10 cellular contexts compared by ENCODE assay signal in the genomic region with DNA sequence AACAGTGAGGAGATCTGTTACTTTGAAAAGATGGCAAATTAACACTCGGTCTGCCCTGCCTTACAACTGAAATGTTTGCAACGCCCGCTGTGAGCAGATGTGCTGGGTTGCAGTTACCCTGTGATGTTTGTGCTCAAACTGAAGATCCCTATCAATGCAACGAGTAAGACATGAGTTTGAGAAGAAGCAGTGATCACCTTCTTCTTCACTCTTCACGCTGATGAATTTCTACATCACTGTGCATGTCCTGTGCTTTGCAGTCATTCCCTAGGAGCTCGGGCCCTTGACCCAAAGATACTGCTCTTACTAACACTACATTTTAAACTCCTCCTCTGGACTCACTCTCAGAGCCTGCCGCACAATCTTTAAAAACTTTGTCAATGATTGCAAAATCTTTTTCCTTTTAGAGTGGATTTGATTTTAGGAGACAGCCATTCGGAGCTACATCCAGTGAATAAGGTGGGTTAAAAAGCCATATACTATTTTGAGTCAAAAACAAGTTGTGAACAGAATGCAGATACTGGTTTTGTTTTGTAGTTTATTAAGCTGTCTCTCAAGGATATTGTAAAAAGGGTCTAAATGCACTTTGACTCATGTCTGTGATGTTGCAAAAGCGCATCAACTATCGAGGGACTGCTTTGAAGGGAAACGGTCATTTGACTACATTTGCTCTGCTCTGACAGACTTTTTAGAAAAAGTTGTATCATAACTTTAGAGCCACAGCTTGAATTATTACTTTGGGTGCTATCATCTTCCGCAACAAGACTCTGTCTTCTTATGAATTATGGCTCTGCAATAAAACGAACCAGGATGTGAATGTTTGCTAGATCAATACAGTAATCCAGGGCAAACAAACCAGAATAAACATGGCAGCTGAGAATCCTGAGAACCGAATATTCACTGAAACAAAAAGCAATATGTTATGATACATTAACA. TPM values are rescaled to one million over a fixed set of nuclear protein-coding genes. Genes with fewer than 3 reads are reported as not detected.
A peak's percentile ranks its signal among the peaks of the same experiment; 100 is the strongest.
DNase-seq lines count a peak whose midpoint lies in the region; ATAC-seq and TF ChIP-seq lines count a peak whose summit lies in the region.
"Had no signal": no experiment of that assay in that cellular context is flagged by ENCODE, and none has a peak within 500 bp of the region (broad histone marks: within the 10 kb centered on the region; RNA-seq: fewer than 3 reads in every experiment).

No MANE protein-coding gene starts in this region.

- H3K27ac ChIP-seq in CD4-positive, alpha-beta T cell (ENCODE audit: low read depth, low read length) = peak overlapping the region; percentile 99
- H3K27ac ChIP-seq in ascending aorta = no peak overlapping the region

- no peaks in the 10 kb centered on the region for H3K9me3 Mint-ChIP-seq in CD4-positive, alpha-beta T cell

- H3K36me3 Mint-ChIP-seq in CD4-positive, alpha-beta T cell (ENCODE audit: low read depth) = peaks cover 15% of the 10 kb centered on the region

- H3K27ac Mint-ChIP-seq in CD4-positive, alpha-beta T cell = peak overlapping the region; percentile 99

- peaks cover 82% of the 10 kb centered on the region for H3K4me1 Mint-ChIP-seq in CD4-positive, alpha-beta T cell (ENCODE audit: low read depth)

- peak overlapping the region; percentile 94 for H3K4me3 Mint-ChIP-seq in CD4-positive, alpha-beta T cell

- H3K4me3 ChIP-seq in LNCaP clone FGC (ENCODE audit: low read depth, low read length) = peak overlapping the region; percentile 27
- no peak overlapping the region for H3K4me3 ChIP-seq in ascending aorta
- no peak overlapping the region for H3K4me3 ChIP-seq in BE2C (ENCODE audit: low read depth, low read length)
- H3K4me3 ChIP-seq: MG63 had no signal

- CTCF ChIA-PET in CD4-positive, alpha-beta T cell (lab: Charles Lee) = interaction anchor here (0.5 to 3.5 kb wide), 6 partner anchors 33 to 135 kb away, joined by 3 to 19 read pairs (median 4); no protein-coding TSS in a partner anchor

- H3K4me1 ChIP-seq in ascending aorta (no peaks in the 10 kb centered on the region), BE2C (no peaks in the 10 kb centered on the region)

- H3K27me3 ChIP-seq in CD4-positive, alpha-beta T cell (ENCODE audit: control insufficient read depth, insufficient read depth, low read length) = no peaks in the 10 kb centered on the region
- no peaks in the 10 kb centered on the region for H3K27me3 ChIP-seq in ascending aorta
- H3K27me3 ChIP-seq in BE2C = no peaks in the 10 kb centered on the region
- H3K27me3 ChIP-seq: MG63 had no signal

- POLR2A ChIA-PET in CD4-positive, alpha-beta T cell (lab: Charles Lee) = interaction anchor here (0.6 to 11.6 kb wide), 25 partner anchors 9 to 664 kb away, joined by 3 to 156 read pairs (median 5); partner anchors contain the start of genes N4BP2, UBE2K and UGDH

- peak; percentile 43 for ATAC-seq in CD4-positive, alpha-beta T cell (ENCODE audit: poor library complexity)
- ATAC-seq in HG03565 (IDR thresholded peaks at IDR 0.05; ENCODE audit: unreplicated experiment) (no peak), HG03108 (IDR thresholded peaks at IDR 0.05; ENCODE audit: unreplicated experiment) (no peak)

- H3K9me3 ChIP-seq in CD4-positive, alpha-beta T cell (ENCODE audit: control insufficient read depth, low read length) = no peaks in the 10 kb centered on the region
- no peaks in the 10 kb centered on the region for H3K9me3 ChIP-seq in ascending aorta
- H3K9me3 ChIP-seq in BE2C = no peaks in the 10 kb centered on the region
- H3K9me3 ChIP-seq: MG63 had no signal

- TF ChIP-seq CTCF in CD4-positive, alpha-beta T cell (IDR thresholded peaks at IDR 0.05) = no peak
- no peak for TF ChIP-seq CTCF in LNCaP clone FGC (IDR thresholded peaks at IDR 0.05; ENCODE audit: control insufficient read depth, extremely low read depth, insufficient read depth)
- no peak for TF ChIP-seq CTCF in ascending aorta (IDR thresholded peaks at IDR 0.05)
- no peak for TF ChIP-seq CTCF in BE2C (IDR thresholded peaks at IDR 0.05; ENCODE audit: low read depth, low read length)

- DNase-seq in CD4-positive, alpha-beta T cell = peak in 3 of 10 experiments; percentile 32 to 47 (median 40)
- DNase-seq in LNCaP clone FGC (ENCODE audit: low read depth) = peak; percentile 96
- peak; percentile 58 to 72 for DNase-seq in SHP77 (lab: John Stamatoyannopoulos, UW)
- DNase-seq in left kidney (ENCODE audit: low read depth, low spot score) = peak; percentile 24
- DNase-seq in ascending aorta (ENCODE audit: low spot score in 2 of 2) = no peak
- DNase-seq in BE2C = no peak
- DNase-seq: mesendoderm, MG63 had no signal

- H3K36me3 ChIP-seq in ascending aorta (no peaks in the 10 kb centered on the region), BE2C (no peaks in the 10 kb centered on the region)
- H3K36me3 ChIP-seq: MG63 had no signal

- peaks cover 5% of the 10 kb centered on the region for H3K27me3 Mint-ChIP-seq in CD4-positive, alpha-beta T cell

- intact Hi-C loops in CD4-positive, alpha-beta T cell (cut with DNase I, micrococcal nuclease) = loop anchor here (1.0 to 5.0 kb wide), 3 partner anchors 39 to 134 kb away; partner anchors contain the start of gene N4BP2 (in 1 of the 2)
- intact Hi-C loops in ascending aorta (cut with DNase I) = no loop called here

RNA-seq across cellular contexts. Expression of gene RHOH, which starts 5.7 kb away (rescaled TPM):
- 100 to 1,000 TPM; 302 to 317 TPM for total RNA-seq in CD4-positive, alpha-beta T cell
- not detected for total RNA-seq in ascending aorta
- polyA plus RNA-seq in BE2C (2012; ENCODE audit: insufficient read depth, insufficient read length, low read depth) = 1.4 TPM

Comparison
In these comparisons a context has a peak if more than half of its experiments do, and no peak if none do; other contexts are left out.
1. DNase-seq: peak in LNCaP clone FGC (single experiment), SHP77 (2 of 2) and left kidney (single experiment); none in ascending aorta (0 of 2) and BE2C (single experiment).
2. RNA of gene RHOH, which starts 5.7 kb away (total RNA-seq): 302 to 317 TPM in CD4-positive, alpha-beta T cell; not detected in ascending aorta (single experiment); every median in the first group is over 100 times any median in the second.